ENCODE assay signal across 8 cellular contexts in the genomic region with DNA sequence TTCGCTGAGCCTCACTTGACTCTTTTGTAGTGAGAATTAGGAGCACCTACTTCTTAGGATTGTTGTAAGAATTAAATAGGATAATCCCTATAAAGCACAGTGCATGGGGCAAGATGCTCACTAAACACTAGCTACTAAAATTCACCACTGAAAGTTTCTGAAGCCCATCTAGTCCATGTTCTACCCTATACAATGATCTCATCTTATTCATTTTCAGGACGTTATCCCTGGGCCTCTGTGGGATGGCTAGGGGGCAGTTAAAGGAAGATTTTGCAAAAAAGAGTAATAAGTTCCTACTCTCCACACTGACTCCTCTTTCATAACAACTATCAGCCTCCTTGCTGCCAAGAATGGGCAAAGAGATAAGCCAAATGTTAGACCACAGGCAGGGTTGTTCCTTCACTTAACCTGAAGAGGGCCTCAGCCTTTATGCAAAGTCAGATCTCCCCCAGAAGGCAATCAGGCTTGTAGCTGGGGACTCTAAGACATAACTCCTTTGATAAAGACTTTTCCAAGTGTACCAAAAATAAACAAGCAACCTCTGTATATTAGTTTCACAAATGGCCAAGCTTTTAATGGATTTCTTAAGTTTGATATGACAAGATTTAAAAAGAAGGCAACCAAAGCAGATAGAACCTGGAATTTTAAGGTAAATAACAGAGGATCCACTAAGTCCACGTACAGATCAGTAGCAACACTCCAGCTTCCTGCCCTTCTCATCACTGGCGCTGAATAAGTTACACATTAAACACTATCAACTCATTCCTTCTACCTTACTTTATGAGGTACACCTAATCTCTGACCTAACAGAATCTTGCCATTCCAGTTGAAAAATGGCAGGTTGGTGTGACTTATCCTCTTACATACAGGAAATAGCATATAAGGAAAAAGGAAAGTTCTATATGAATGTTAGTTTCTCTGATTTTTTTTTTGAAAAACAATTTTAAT. TPM values are rescaled to one million over a fixed set of nuclear protein-coding genes. Genes with fewer than 3 reads are reported as not detected.
DNase-seq lines count a peak whose midpoint lies in the region; ATAC-seq and TF ChIP-seq lines count a peak whose summit lies in the region.

No MANE protein-coding gene starts in this region.

- peak; percentile 73 to 76 for ATAC-seq in activated CD4-positive, CD25-positive, alpha-beta regulatory T cell treated with anti-CD3 and anti-CD28 coated beads, Interleukin-2, amount 50 U/mL, for 24 hours
- peak; percentile 57 to 93 for ATAC-seq in gastrocnemius medialis

- intact Hi-C loops in gastrocnemius medialis (cut with DNase I; ENCODE audit: low total_unique reads): no loop called here

- H3K4ac ChIP-seq in H9 (ENCODE audit: low read depth, low read length): no peak overlapping the region

- H3K14ac ChIP-seq in H9 (ENCODE audit: insufficient read depth, low read length): no peak overlapping the region

- no peaks in the 10 kb centered on the region for H3K23me2 ChIP-seq in H9 (ENCODE audit: insufficient read length, low read depth, low read length, poor library complexity, severe bottlenecking)

- H2BK120ac ChIP-seq in H9 (ENCODE audit: low read depth, low read length, poor library complexity, severe bottlenecking): no peak overlapping the region

- no peak overlapping the region for H3T11ph ChIP-seq in H9 (ENCODE audit: low read length)

- H3K36me3 Mint-ChIP-seq in H9 (ENCODE audit: insufficient read depth in 1 of 3, low read depth in 3 of 3): no peaks in the 10 kb centered on the region

- no peak overlapping the region for H2BK15ac ChIP-seq in H9 (ENCODE audit: low read depth, low read length)

- H4K20me1 ChIP-seq in H9 (ENCODE audit: control insufficient read depth, insufficient read depth, insufficient read length): no peaks in the 10 kb centered on the region

- no CpG with 5 or more reads among the region's 4 CpGs for WGBS in H9 (ENCODE audit: extremely low coverage, insufficient read length, low lambda C conversion rate)

- H2BK5ac ChIP-seq in H9 (ENCODE audit: insufficient read length, low read length): no peak overlapping the region

- no peak overlapping the region for H2AK5ac ChIP-seq in H9 (ENCODE audit: insufficient read length, low read length)

- in situ Hi-C loops in gastrocnemius medialis (cut with MboI; ENCODE audit: low sequenced_read_pairs in 4 of 4): loop anchor here in 1 of 4 donors (10.0 kb wide), 1 partner anchor 80 kb away; no protein-coding TSS in a partner anchor

- H3K27ac ChIP-seq in H9 (ENCODE audit: insufficient read length, low read depth, low read length): no peak overlapping the region
- peak overlapping the region in 2 of 4 donors; percentile 3 to 22 for H3K27ac ChIP-seq in gastrocnemius medialis

- no peak overlapping the region for H4K5ac ChIP-seq in H9 (ENCODE audit: insufficient read length, low read depth, low read length)

- peak; percentile 37 for DNase-seq in stimulated activated CD4-positive, alpha-beta T cell treated with anti-CD3 and anti-CD28 coated beads, Interleukin-15, amount 100 ng/mL, for 24 hours
- DNase-seq in stimulated activated CD4-positive, alpha-beta T cell treated with anti-CD3 and anti-CD28 coated beads, Interleukin-12 subunit alpha, Interleukin-12 subunit beta, amount 100 ng/mL, for 4 hours: no peak
- DNase-seq in H9 (peak; percentile 35), LNCaP clone FGC (ENCODE audit: low read depth) (peak; percentile 72), glomerular visceral epithelial cell (ENCODE audit: extremely low spot score) (peak; percentile 59), gastrocnemius medialis (peak in 1 of 2 donors; percentile 21), mucosa of gallbladder (ENCODE audit: low spot score) (no peak)

- no peak overlapping the region for H3K56ac ChIP-seq in H9 (ENCODE audit: insufficient read length, low read depth, low read length)

- no peak overlapping the region for H2AFZ ChIP-seq in H9 (ENCODE audit: low read length)

- H3K4me3 Mint-ChIP-seq in H9: no peak overlapping the region

- H3K79me1 ChIP-seq in H9 (ENCODE audit: insufficient read depth, low read depth, low read length, poor library complexity, severe bottlenecking): no peaks in the 10 kb centered on the region

- H3K9me3 Mint-ChIP-seq in H9: no peaks in the 10 kb centered on the region

- no peak overlapping the region for H4K8ac ChIP-seq in H9 (replicated peaks; ENCODE audit: insufficient read length, low read depth, low read length)

- no peaks in the 10 kb centered on the region for H3K4me1 ChIP-seq in H9 (ENCODE audit: insufficient read depth, low read length)
- H3K4me1 ChIP-seq in gastrocnemius medialis: peaks cover 70 to 92% of the 10 kb centered on the region in 2 donors

- no peak overlapping the region for H3K4me2 ChIP-seq in H9 (ENCODE audit: insufficient read depth, insufficient read length, low read length)

- H3K4me1 Mint-ChIP-seq in H9: peaks cover 4 to 7% of the 10 kb centered on the region in 2 experiments

- H3K18ac ChIP-seq in H9 (ENCODE audit: insufficient read length, low read depth, low read length): no peak overlapping the region

- H3K4me3 ChIP-seq in LNCaP clone FGC (ENCODE audit: low read depth, low read length): no peak overlapping the region
- H3K4me3 ChIP-seq in gastrocnemius medialis: peak overlapping the region in 1 of 4 donors; percentile 3

- no peaks in the 10 kb centered on the region for H3K27me3 ChIP-seq in H9 (ENCODE audit: insufficient read depth, low read length)
- H3K27me3 ChIP-seq in gastrocnemius medialis: no peaks in the 10 kb centered on the region

- H3K9ac ChIP-seq in H9 (ENCODE audit: extremely low read depth, insufficient read length, low read length): no peak overlapping the region

- H3K23ac ChIP-seq in H9 (ENCODE audit: insufficient read length, low read depth, low read length): no peak overlapping the region

- H3K27ac Mint-ChIP-seq in H9: no peak overlapping the region

- H2BK20ac ChIP-seq in H9 (ENCODE audit: low read depth, low read length, poor library complexity, severe bottlenecking): no peak overlapping the region

- no peak overlapping the region for H2BK12ac ChIP-seq in H9 (ENCODE audit: insufficient read length, low read depth, low read length)

- no peaks in the 10 kb centered on the region for H3K27me3 Mint-ChIP-seq in H9 (ENCODE audit: low read depth)

- TF ChIP-seq CTCF in H9 (conservative IDR thresholded peaks at IDR 0.05): peak; percentile 69
- TF ChIP-seq CTCF in LNCaP clone FGC (IDR thresholded peaks at IDR 0.05; ENCODE audit: control insufficient read depth, extremely low read depth, insufficient read depth): peak; percentile 33; the same call in 1 of the 2 replicates
- peak in 4 of 5 experiments; percentile 24 to 52 (median 35) for TF ChIP-seq CTCF in gastrocnemius medialis (IDR thresholded peaks at IDR 0.05 in 4 of 5, conservative IDR thresholded peaks at IDR 0.05 in 1 of 5)

- H3K9me3 ChIP-seq in H9 (ENCODE audit: control insufficient read depth, low read depth, low read length) (no peaks in the 10 kb centered on the region), gastrocnemius medialis (no peaks in the 10 kb centered on the region)

- no peak overlapping the region for H4K91ac ChIP-seq in H9 (ENCODE audit: insufficient read length, low read depth, low read length)

- no peaks in the 10 kb centered on the region for H3K79me2 ChIP-seq in H9 (ENCODE audit: insufficient read depth, low read length)

- no peak for TF ChIP-seq POLR2A in gastrocnemius medialis (IDR thresholded peaks at IDR 0.05)

- H3K36me3 ChIP-seq in gastrocnemius medialis: no peaks in the 10 kb centered on the region

RNA-seq across cellular contexts. Expression of a gene that starts 44.4 kb away (rescaled TPM):
- total RNA-seq in H9 (2021): 14.8 and 15.5 TPM in 2 replicates
- total RNA-seq in gastrocnemius medialis: 10 to 100 TPM; 24.8 to 48.7 (median 33.7) TPM
- total RNA-seq in mucosa of gallbladder: 121 TPM

Comparison
In these comparisons a context has a peak if more than half of its experiments do, and no peak if none do; other contexts are left out.
1. DNase-seq: peak in stimulated activated CD4-positive, alpha-beta T cell treated with anti-CD3 and anti-CD28 coated beads, Interleukin-15, amount 100 ng/mL, for 24 hours (single experiment), H9 (single experiment), LNCaP clone FGC (single experiment) and glomerular visceral epithelial cell (single experiment); none in stimulated activated CD4-positive, alpha-beta T cell treated with anti-CD3 and anti-CD28 coated beads, Interleukin-12 subunit alpha, Interleukin-12 subunit beta, amount 100 ng/mL, for 4 hours (single experiment) and mucosa of gallbladder (single experiment).
2. Peak in every context shown above with its lines, with median percentiles within 50 percentile points of each other: CTCF ChIP-seq.